In genomic region chr6:30483677-30484279, GRCh38 we compare ENCODE assay signal across 8 cellular contexts. TPM values are rescaled to one million over a fixed set of nuclear protein-coding genes. Genes with fewer than 3 reads are reported as not detected.
DNase-seq lines count a peak whose midpoint lies in the region; ATAC-seq and TF ChIP-seq lines count a peak whose summit lies in the region.

No MANE protein-coding gene starts in this region.

- no peak for ATAC-seq in activated CD4-positive, alpha-beta T cell treated with anti-CD3 and anti-CD28 coated beads for 36 hours
- no peak for ATAC-seq in activated CD8-positive, alpha-beta T cell treated with anti-CD3 and anti-CD28 coated beads for 36 hours
- ATAC-seq in HG02840 (IDR thresholded peaks at IDR 0.05; ENCODE audit: low FRiP score, unreplicated experiment): no peak

- peaks cover 28% of the 10 kb centered on the region for H3K27me3 Mint-ChIP-seq in activated CD4-positive, alpha-beta T cell treated with anti-CD3 and anti-CD28 coated beads for 36 hours
- peaks cover 37% of the 10 kb centered on the region for H3K27me3 Mint-ChIP-seq in activated CD8-positive, alpha-beta T cell treated with anti-CD3 and anti-CD28 coated beads for 36 hours

- DNase-seq in activated CD4-positive, alpha-beta T cell treated with anti-CD3 and anti-CD28 coated beads for 4 hours: peak; percentile 23 to 51
- no peak for DNase-seq in activated CD4-positive, alpha-beta T cell treated with anti-CD3 and anti-CD28 coated beads for 36 hours
- peak; percentile 75 for DNase-seq in NAMALWA (ENCODE audit: low spot score)
- peak; percentile 51 for DNase-seq in activated CD8-positive, alpha-beta T cell treated with anti-CD3 and anti-CD28 coated beads for 36 hours
- peak; percentile 17 for DNase-seq in iPS-NIHi11 (ENCODE audit: low spot score)
- DNase-seq in tibial nerve (ENCODE audit: low spot score in 2 of 2): peak in 1 of 2 donors; percentile 88
- DNase-seq in 8988T: no peak

- no peak overlapping the region for H3K4me3 ChIP-seq in tibial nerve

- TF ChIP-seq EP300 in tibial nerve (IDR thresholded peaks at IDR 0.05): no peak

- TF ChIP-seq POLR2A in tibial nerve (IDR thresholded peaks at IDR 0.05): no peak

- no peaks in the 10 kb centered on the region for H3K36me3 ChIP-seq in tibial nerve

- no peak overlapping the region for H3K4me3 Mint-ChIP-seq in activated CD4-positive, alpha-beta T cell treated with anti-CD3 and anti-CD28 coated beads for 36 hours
- no peak overlapping the region for H3K4me3 Mint-ChIP-seq in activated CD8-positive, alpha-beta T cell treated with anti-CD3 and anti-CD28 coated beads for 36 hours

- POLR2A ChIA-PET in activated CD4-positive, alpha-beta T cell treated with anti-CD3 and anti-CD28 coated beads for 36 hours (lab: Charles Lee): interaction anchor here (0.6 to 1.1 kb wide), 2 partner anchors 27 to 30 kb away, joined by 3 to 4 read pairs; no protein-coding TSS in a partner anchor
- POLR2A ChIA-PET in activated CD8-positive, alpha-beta T cell treated with anti-CD3 and anti-CD28 coated beads for 36 hours (lab: Charles Lee): interaction anchor here (0.7 to 1.9 kb wide), 5 partner anchors 9 to 116 kb away, joined by 4 to 6 read pairs (median 4); partner anchors contain the start of gene PRR3

- TF ChIP-seq CTCF in activated CD8-positive, alpha-beta T cell treated with anti-CD3 and anti-CD28 coated beads for 36 hours (IDR thresholded peaks at IDR 0.05): peak; percentile 84
- peak; percentile 39 to 80 (median 53) for TF ChIP-seq CTCF in tibial nerve (IDR thresholded peaks at IDR 0.05)

- no peaks in the 10 kb centered on the region for H3K9me3 Mint-ChIP-seq in activated CD4-positive, alpha-beta T cell treated with anti-CD3 and anti-CD28 coated beads for 36 hours (ENCODE audit: low read depth)
- H3K9me3 Mint-ChIP-seq in activated CD8-positive, alpha-beta T cell treated with anti-CD3 and anti-CD28 coated beads for 36 hours: no peaks in the 10 kb centered on the region

- peaks cover 0 to 42% of the 10 kb centered on the region in 2 donors for H3K27me3 ChIP-seq in tibial nerve

- CTCF ChIA-PET in activated CD4-positive, alpha-beta T cell treated with anti-CD3 and anti-CD28 coated beads for 36 hours (lab: Charles Lee): interaction anchor here (0.7 to 9.5 kb wide), 37 partner anchors 8 to 256 kb away, joined by 3 to 386 read pairs (median 4); partner anchors contain the start of genes DHX16, MRPS18B and PRR3
- CTCF ChIA-PET in activated CD8-positive, alpha-beta T cell treated with anti-CD3 and anti-CD28 coated beads for 36 hours (lab: Charles Lee): interaction anchor here (0.7 to 9.9 kb wide), 36 partner anchors 9 to 789 kb away, joined by 3 to 515 read pairs (median 5); partner anchors contain the start of genes ABCF1, DHX16 and VARS2

- no peaks in the 10 kb centered on the region for H3K36me3 Mint-ChIP-seq in activated CD4-positive, alpha-beta T cell treated with anti-CD3 and anti-CD28 coated beads for 36 hours (ENCODE audit: low read depth)
- no peaks in the 10 kb centered on the region for H3K36me3 Mint-ChIP-seq in activated CD8-positive, alpha-beta T cell treated with anti-CD3 and anti-CD28 coated beads for 36 hours (ENCODE audit: low read depth)

- H3K9me3 ChIP-seq in tibial nerve: no peaks in the 10 kb centered on the region

- intact Hi-C loops in activated CD4-positive, alpha-beta T cell treated with anti-CD3 and anti-CD28 coated beads for 36 hours (cut with DNase I, micrococcal nuclease): loop anchor here (1.0 to 5.0 kb wide), 8 partner anchors 49 to 604 kb away; partner anchors contain the start of gene DHX16 (in 1 of the 2)
- intact Hi-C loops in activated CD8-positive, alpha-beta T cell treated with anti-CD3 and anti-CD28 coated beads for 36 hours (cut with micrococcal nuclease): loop anchor here (2.0 kb wide), 1 partner anchor 49 kb away; no protein-coding TSS in a partner anchor

- WGBS in tibial nerve, 2 donors: 22 to 23% methylated on average over 7 of the region's 7 CpGs

- peaks cover 0 to 20% (median 2%) of the 10 kb centered on the region in 4 donors for H3K4me1 ChIP-seq in tibial nerve

- H3K27ac ChIP-seq in tibial nerve: no peak overlapping the region

- H3K27ac Mint-ChIP-seq in activated CD4-positive, alpha-beta T cell treated with anti-CD3 and anti-CD28 coated beads for 36 hours: no peak overlapping the region
- H3K27ac Mint-ChIP-seq in activated CD8-positive, alpha-beta T cell treated with anti-CD3 and anti-CD28 coated beads for 36 hours: no peak overlapping the region

- H3K4me1 Mint-ChIP-seq in activated CD4-positive, alpha-beta T cell treated with anti-CD3 and anti-CD28 coated beads for 36 hours: peaks cover 39% of the 10 kb centered on the region
- H3K4me1 Mint-ChIP-seq in activated CD8-positive, alpha-beta T cell treated with anti-CD3 and anti-CD28 coated beads for 36 hours (ENCODE audit: low read depth): peaks cover 42% of the 10 kb centered on the region

RNA-seq across cellular contexts. Expression of gene HLA-E, which starts 5.5 kb away (rescaled TPM):
- total RNA-seq in activated CD4-positive, alpha-beta T cell treated with anti-CD3 and anti-CD28 coated beads for 36 hours: 100 to 1,000 TPM; 451 to 502 TPM
- 100 to 1,000 TPM; 493 to 499 TPM for total RNA-seq in activated CD8-positive, alpha-beta T cell treated with anti-CD3 and anti-CD28 coated beads for 36 hours
- total RNA-seq in tibial nerve: 100 to 1,000 TPM; 483 to 900 (median 631) TPM

Comparison
In these comparisons a context has a peak if more than half of its experiments do, and no peak if none do; other contexts are left out.
1. DNase-seq: peak in activated CD4-positive, alpha-beta T cell treated with anti-CD3 and anti-CD28 coated beads for 4 hours (2 of 2), NAMALWA (single experiment), activated CD8-positive, alpha-beta T cell treated with anti-CD3 and anti-CD28 coated beads for 36 hours (single experiment) and iPS-NIHi11 (single experiment); none in activated CD4-positive, alpha-beta T cell treated with anti-CD3 and anti-CD28 coated beads for 36 hours (single experiment) and 8988T (single experiment).